25 cellular contexts compared by ENCODE assay signal in genomic region chr20:53850318-53850717, GRCh38.
"Had no signal": no experiment of that assay in that cellular context is flagged by ENCODE, and none has a peak within 500 bp of the region (broad histone marks: within the 10 kb centered on the region; RNA-seq: fewer than 3 reads in every experiment).

No MANE protein-coding gene starts in this region.

- H3K9ac ChIP-seq: KMS-11 had no signal

- H3K36me3 Mint-ChIP-seq: activated CD4-positive, alpha-beta memory T cell treated with anti-CD3 and anti-CD28 coated beads for 36 hours; brain had no signal

- DNase-seq: activated CD4-positive, alpha-beta memory T cell treated with anti-CD3 and anti-CD28 coated beads for 36 hours; activated CD4-positive, alpha-beta T cell treated with anti-CD3 and anti-CD28 coated beads, Interleukin-2, amount 10 ng/mL, durations not matched to agents 7 days and 5 days; activated CD4-positive, CD25-positive, alpha-beta regulatory T cell; activated CD8-positive, alpha-beta memory T cell treated with anti-CD3 and anti-CD28 coated beads for 24 hours; activated gamma-delta T cell; activated naive CD4-positive, alpha-beta T cell treated with anti-CD3 and anti-CD28 coated beads, Interleukin-2, amount 50 U/mL, for 16 hours; activated T-cell treated with anti-CD3 and anti-CD28 coated beads, Interleukin-2, amount 50 U/mL, for 4 hours; amygdala; NCI-H1092; NCI-H1417; NCI-H2029; NCI-H2107; NCI-H2171 treated with DMSO at 0.1 percent for 48 hours; NCI-H345; NCI-H510A; NCI-H526 treated with DMSO at 0.1 percent for 48 hours; NK-92 treated with Interleukin-12 subunit alpha and Interleukin-12 subunit beta, amount 100 ng/mL, for 24 hours; PC-3; SIG-M5; T-helper 17 cell; T-helper 9 cell had no signal

- H3K27me3 Mint-ChIP-seq: activated CD4-positive, alpha-beta memory T cell treated with anti-CD3 and anti-CD28 coated beads for 36 hours; activated CD4-positive, alpha-beta T cell treated with anti-CD3 and anti-CD28 coated beads, Interleukin-2, amount 10 ng/mL, durations not matched to agents 7 days and 5 days; activated T-helper 17 cell treated with anti-CD3 and anti-CD28 coated beads, Interleukin-2, amount 50 U/mL, for 72 hours; central memory CD8-positive, alpha-beta T cell; T-helper 17 cell had no signal

- H3K9me3 Mint-ChIP-seq: activated CD4-positive, alpha-beta memory T cell treated with anti-CD3 and anti-CD28 coated beads for 36 hours; activated CD4-positive, alpha-beta T cell treated with anti-CD3 and anti-CD28 coated beads, Interleukin-2, amount 10 ng/mL, durations not matched to agents 7 days and 5 days; activated T-helper 17 cell treated with anti-CD3 and anti-CD28 coated beads, Interleukin-2, amount 50 U/mL, for 72 hours; central memory CD8-positive, alpha-beta T cell had no signal

- H3K27ac ChIP-seq: KMS-11 had no signal

- H3K4me2 ChIP-seq: KMS-11 had no signal

- ATAC-seq: activated T-cell treated with anti-CD3 and anti-CD28 coated beads, Interleukin-2, amount 50 U/mL, for 4 hours; activated T-helper 17 cell treated with anti-CD3 and anti-CD28 coated beads, Interleukin-2, amount 50 U/mL, for 72 hours; PC-3; T-helper 17 cell had no signal

- H3K4me3 Mint-ChIP-seq: activated CD4-positive, alpha-beta memory T cell treated with anti-CD3 and anti-CD28 coated beads for 36 hours; activated CD4-positive, alpha-beta T cell treated with anti-CD3 and anti-CD28 coated beads, Interleukin-2, amount 10 ng/mL, durations not matched to agents 7 days and 5 days; activated T-cell treated with anti-CD3 and anti-CD28 coated beads, Interleukin-2, amount 50 U/mL, for 4 hours; activated T-helper 17 cell treated with anti-CD3 and anti-CD28 coated beads, Interleukin-2, amount 50 U/mL, for 72 hours; brain; central memory CD8-positive, alpha-beta T cell; T-helper 17 cell had no signal

- H3K27ac Mint-ChIP-seq: activated CD4-positive, alpha-beta memory T cell treated with anti-CD3 and anti-CD28 coated beads for 36 hours; activated CD4-positive, alpha-beta T cell treated with anti-CD3 and anti-CD28 coated beads, Interleukin-2, amount 10 ng/mL, durations not matched to agents 7 days and 5 days; activated T-helper 17 cell treated with anti-CD3 and anti-CD28 coated beads, Interleukin-2, amount 50 U/mL, for 72 hours; brain; T-helper 17 cell had no signal
